Comparison of ENCODE assay signal across 24 cellular contexts in the genomic region with DNA sequence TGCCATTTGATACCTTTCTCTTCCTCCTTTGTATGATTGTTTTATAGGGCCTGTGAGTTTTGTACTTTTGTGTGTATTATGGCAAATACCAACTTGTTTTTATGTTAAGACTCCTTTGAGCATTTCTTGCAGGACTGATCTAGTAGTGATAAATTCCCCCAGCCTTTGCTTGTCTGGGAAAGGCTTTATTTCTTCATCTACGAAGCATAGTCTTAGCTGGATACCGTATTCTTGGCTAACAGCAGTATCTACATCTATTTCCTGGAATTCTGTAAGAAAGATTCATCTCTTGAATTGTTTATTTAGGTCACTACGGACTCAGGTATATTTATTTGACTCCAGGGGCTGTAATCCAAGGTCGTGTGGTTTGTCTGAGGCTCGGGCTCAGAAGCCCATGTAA. TPM values are rescaled to one million over a fixed set of nuclear protein-coding genes. Genes with fewer than 3 reads are reported as not detected.
DNase-seq lines count a peak whose midpoint lies in the region; ATAC-seq and TF ChIP-seq lines count a peak whose summit lies in the region.
"Had no signal": no experiment of that assay in that cellular context is flagged by ENCODE, and none has a peak within 500 bp of the region (broad histone marks: within the 10 kb centered on the region; RNA-seq: fewer than 3 reads in every experiment).

No MANE protein-coding gene starts in this region.

- peak overlapping the region; percentile 1 for H3K27ac Mint-ChIP-seq in activated T-cell treated with anti-CD3 and anti-CD28 coated beads, Interleukin-2, amount 50 U/mL, for 72 hours
- H3K27ac Mint-ChIP-seq in endothelial cell (ENCODE audit: unreplicated experiment) (no peak overlapping the region), mesothelial cell of epicardium (no peak overlapping the region)
- H3K27ac Mint-ChIP-seq in activated CD4-positive, alpha-beta memory T cell treated with anti-CD3 and anti-CD28 coated beads, Interleukin-2, amount 10 ng/mL, durations not matched to agents 7 days and 5 days: no peak overlapping the region
- H3K27ac Mint-ChIP-seq: B cell; CD4-positive, CD25-positive, alpha-beta regulatory T cell had no signal

- no peaks in the 10 kb centered on the region for H3K9me3 ChIP-seq in PC-9 (ENCODE audit: insufficient read depth, low read depth)
- H3K9me3 ChIP-seq: A549 had no signal

- H3K36me3 Mint-ChIP-seq in activated T-cell treated with anti-CD3 and anti-CD28 coated beads, Interleukin-2, amount 50 U/mL, for 72 hours (ENCODE audit: insufficient read depth in 2 of 2): peaks cover 0 to 2% of the 10 kb centered on the region in 2 donors
- H3K36me3 Mint-ChIP-seq in activated T-cell treated with anti-CD3 and anti-CD28 coated beads, Interleukin-2, amount 50 U/mL, for 4 hours (ENCODE audit: insufficient read depth): peaks cover 5% of the 10 kb centered on the region
- peaks cover 4% of the 10 kb centered on the region for H3K36me3 Mint-ChIP-seq in endothelial cell (ENCODE audit: low read depth, unreplicated experiment)
- H3K36me3 Mint-ChIP-seq in mesothelial cell of epicardium: peaks cover 25% of the 10 kb centered on the region
- H3K36me3 Mint-ChIP-seq in activated CD4-positive, alpha-beta memory T cell treated with anti-CD3 and anti-CD28 coated beads, Interleukin-2, amount 10 ng/mL, durations not matched to agents 7 days and 5 days (ENCODE audit: low read depth): no peaks in the 10 kb centered on the region
- H3K36me3 Mint-ChIP-seq: CD8-positive, alpha-beta memory T cell had no signal

- no peak for ATAC-seq in activated T-cell treated with anti-CD3 and anti-CD28 coated beads, Interleukin-2, amount 50 U/mL, for 72 hours (replicated peaks in 1 of 2)
- ATAC-seq in activated T-cell treated with anti-CD3 and anti-CD28 coated beads, Interleukin-2, amount 50 U/mL, for 4 hours: no peak
- ATAC-seq: A549 had no signal

- peaks cover 46% of the 10 kb centered on the region for H3F3A ChIP-seq in PC-9 (ENCODE audit: insufficient read depth, low read depth)

- intact Hi-C loops in PC-9 (cut with micrococcal nuclease; ENCODE audit: unreplicated experiment): no loop called here

- POLR2A ChIA-PET in PC-9 (lab: Charles Lee; ENCODE audit: unreplicated experiment): no interaction called here
- POLR2A ChIA-PET in activated CD4-positive, alpha-beta memory T cell treated with anti-CD3 and anti-CD28 coated beads, Interleukin-2, amount 10 ng/mL, durations not matched to agents 7 days and 5 days (lab: Charles Lee): no interaction called here

- no peak overlapping the region for H3K4me2 ChIP-seq in PC-9
- H3K4me2 ChIP-seq: A549 had no signal

- peak overlapping the region; percentile 20; the same call in 1 of the 2 replicates for H3K27ac ChIP-seq in PC-9
- H3K27ac ChIP-seq: 22Rv1 had no signal

- TF ChIP-seq CTCF in PC-9 (conservative IDR thresholded peaks at IDR 0.05) (no peak), endothelial cell (IDR thresholded peaks at IDR 0.05; ENCODE audit: unreplicated experiment) (peak; percentile 10), mesothelial cell of epicardium (IDR thresholded peaks at IDR 0.05; ENCODE audit: unreplicated experiment) (no peak)

- H3K4me1 Mint-ChIP-seq in activated T-cell treated with anti-CD3 and anti-CD28 coated beads, Interleukin-2, amount 50 U/mL, for 72 hours (ENCODE audit: low read depth): peaks cover 10% of the 10 kb centered on the region
- H3K4me1 Mint-ChIP-seq in activated T-cell treated with anti-CD3 and anti-CD28 coated beads, Interleukin-2, amount 50 U/mL, for 4 hours (ENCODE audit: low read depth): peaks cover 3% of the 10 kb centered on the region
- H3K4me1 Mint-ChIP-seq in endothelial cell (ENCODE audit: unreplicated experiment): peaks cover 9% of the 10 kb centered on the region
- peaks cover 20% of the 10 kb centered on the region for H3K4me1 Mint-ChIP-seq in mesothelial cell of epicardium
- H3K4me1 Mint-ChIP-seq in activated CD4-positive, alpha-beta memory T cell treated with anti-CD3 and anti-CD28 coated beads, Interleukin-2, amount 10 ng/mL, durations not matched to agents 7 days and 5 days: peaks cover 9% of the 10 kb centered on the region

- no peaks in the 10 kb centered on the region for H4K20me1 ChIP-seq in PC-9 (ENCODE audit: insufficient read depth)

- no peak overlapping the region for H2AFZ ChIP-seq in PC-9

- no peaks in the 10 kb centered on the region for H3K36me3 ChIP-seq in PC-9 (ENCODE audit: low read depth)

- no TSS peak for BruUV-seq in PC-9 (replicated peaks; lab: Mats Ljungman, UMichigan)

- H3K9me2 ChIP-seq in PC-9 (ENCODE audit: insufficient read depth): no peaks in the 10 kb centered on the region

- H3K79me2 ChIP-seq in PC-9 (ENCODE audit: low read depth): peaks cover 20% of the 10 kb centered on the region

- CTCF ChIA-PET in PC-9 (lab: Charles Lee): no interaction called here
- CTCF ChIA-PET in activated CD4-positive, alpha-beta memory T cell treated with anti-CD3 and anti-CD28 coated beads, Interleukin-2, amount 10 ng/mL, durations not matched to agents 7 days and 5 days (lab: Charles Lee): no interaction called here

- H3K27me3 ChIP-seq in PC-9 (ENCODE audit: insufficient read depth, low read depth): no peaks in the 10 kb centered on the region

- H3K27me3 Mint-ChIP-seq in activated T-cell treated with anti-CD3 and anti-CD28 coated beads, Interleukin-2, amount 50 U/mL, for 72 hours (ENCODE audit: low read depth): no peaks in the 10 kb centered on the region
- H3K27me3 Mint-ChIP-seq in activated T-cell treated with anti-CD3 and anti-CD28 coated beads, Interleukin-2, amount 50 U/mL, for 4 hours (ENCODE audit: low read depth): no peaks in the 10 kb centered on the region
- H3K27me3 Mint-ChIP-seq in endothelial cell (ENCODE audit: unreplicated experiment) (peaks cover 12% of the 10 kb centered on the region), mesothelial cell of epicardium (ENCODE audit: low read depth) (no peaks in the 10 kb centered on the region)
- peaks cover 2% of the 10 kb centered on the region for H3K27me3 Mint-ChIP-seq in activated CD4-positive, alpha-beta memory T cell treated with anti-CD3 and anti-CD28 coated beads, Interleukin-2, amount 10 ng/mL, durations not matched to agents 7 days and 5 days
- H3K27me3 Mint-ChIP-seq: CD4-positive, CD25-positive, alpha-beta regulatory T cell; CD8-positive, alpha-beta memory T cell had no signal

- H3K4me3 Mint-ChIP-seq in activated T-cell treated with anti-CD3 and anti-CD28 coated beads, Interleukin-2, amount 50 U/mL, for 72 hours: no peak overlapping the region
- no peak overlapping the region for H3K4me3 Mint-ChIP-seq in activated T-cell treated with anti-CD3 and anti-CD28 coated beads, Interleukin-2, amount 50 U/mL, for 4 hours
- H3K4me3 Mint-ChIP-seq in endothelial cell (ENCODE audit: unreplicated experiment): no peak overlapping the region
- H3K4me3 Mint-ChIP-seq in mesothelial cell of epicardium: no peak overlapping the region
- no peak overlapping the region for H3K4me3 Mint-ChIP-seq in activated CD4-positive, alpha-beta memory T cell treated with anti-CD3 and anti-CD28 coated beads, Interleukin-2, amount 10 ng/mL, durations not matched to agents 7 days and 5 days
- H3K4me3 Mint-ChIP-seq: B cell; CD14-positive monocyte; CD4-positive, alpha-beta memory T cell; CD4-positive, CD25-positive, alpha-beta regulatory T cell had no signal

- DNase-seq in activated T-cell treated with anti-CD3 and anti-CD28 coated beads, Interleukin-2, amount 50 U/mL, for 72 hours: no peak
- no peak for DNase-seq in activated T-cell treated with anti-CD3 and anti-CD28 coated beads, Interleukin-2, amount 50 U/mL, for 4 hours
- DNase-seq in PC-9: no peak
- no peak for DNase-seq in endothelial cell (ENCODE audit: low spot score)
- no peak for DNase-seq in mesothelial cell of epicardium (ENCODE audit: low spot score in 2 of 2, unreplicated experiment in 2 of 2)
- no peak for DNase-seq in OCI-M2 (lab: John Stamatoyannopoulos, UW; ENCODE audit: unreplicated experiment)
- no peak for DNase-seq in activated CD4-positive, alpha-beta memory T cell treated with anti-CD3 and anti-CD28 coated beads, Interleukin-2, amount 10 ng/mL, durations not matched to agents 7 days and 5 days
- DNase-seq: AML-193, C1 segment of cervical spinal cord, COR-L47, DMS 273 treated with DMSO at 0.1 percent for 48 hours, DMS153, DMS79, DND-41, EL, GDM1 had no signal

- H3K9me3 Mint-ChIP-seq in activated T-cell treated with anti-CD3 and anti-CD28 coated beads, Interleukin-2, amount 50 U/mL, for 72 hours: no peaks in the 10 kb centered on the region
- peaks cover 14% of the 10 kb centered on the region for H3K9me3 Mint-ChIP-seq in activated T-cell treated with anti-CD3 and anti-CD28 coated beads, Interleukin-2, amount 50 U/mL, for 4 hours
- H3K9me3 Mint-ChIP-seq in endothelial cell (ENCODE audit: unreplicated experiment) (no peaks in the 10 kb centered on the region), mesothelial cell of epicardium (peaks cover 18% of the 10 kb centered on the region)
- no peaks in the 10 kb centered on the region for H3K9me3 Mint-ChIP-seq in activated CD4-positive, alpha-beta memory T cell treated with anti-CD3 and anti-CD28 coated beads, Interleukin-2, amount 10 ng/mL, durations not matched to agents 7 days and 5 days
- H3K9me3 Mint-ChIP-seq: CD14-positive monocyte had no signal

- peaks cover 40% of the 10 kb centered on the region for H3K4me1 ChIP-seq in PC-9 (replicated peaks; ENCODE audit: insufficient read depth)

- no peak overlapping the region for H3K4me3 ChIP-seq in PC-9
- H3K4me3 ChIP-seq: A549, GM12878 had no signal

RNA-seq across cellular contexts. Expression of a gene that starts 6.0 kb away (rescaled TPM):
- total RNA-seq in activated T-cell treated with anti-CD3 and anti-CD28 coated beads, Interleukin-2, amount 50 U/mL, for 72 hours: 100 to 1,000 TPM; 128 to 129 TPM
- total RNA-seq in activated T-cell treated with anti-CD3 and anti-CD28 coated beads, Interleukin-2, amount 50 U/mL, for 4 hours: 100 to 1,000 TPM; 157 to 173 (median 159) TPM
- 270 and 275 TPM in 2 replicates for total RNA-seq in PC-9 (2021)
- 144 TPM for total RNA-seq in endothelial cell (ENCODE audit: unreplicated experiment)
- 125 to 140 TPM (median 132 TPM) in 3 replicates for total RNA-seq in mesothelial cell of epicardium
- 100 to 1,000 TPM; 112 to 128 TPM for total RNA-seq in activated CD4-positive, alpha-beta memory T cell treated with anti-CD3 and anti-CD28 coated beads, Interleukin-2, amount 10 ng/mL, durations not matched to agents 7 days and 5 days

RNA-seq across cellular contexts. Expression of a gene that starts 14.3 kb away (rescaled TPM):
- 100 to 1,000 TPM; 141 to 146 TPM for total RNA-seq in activated T-cell treated with anti-CD3 and anti-CD28 coated beads, Interleukin-2, amount 50 U/mL, for 72 hours
- total RNA-seq in activated T-cell treated with anti-CD3 and anti-CD28 coated beads, Interleukin-2, amount 50 U/mL, for 4 hours: 100 to 1,000 TPM in 2 of 3 donors, 10 to 100 TPM in 1; 87.0 to 109 (median 101) TPM
- total RNA-seq in PC-9 (2021) (125 and 175 TPM in 2 replicates), endothelial cell (ENCODE audit: unreplicated experiment) (294 TPM), mesothelial cell of epicardium (60.0 to 63.4 TPM (median 60.5 TPM) in 3 replicates)
- total RNA-seq in activated CD4-positive, alpha-beta memory T cell treated with anti-CD3 and anti-CD28 coated beads, Interleukin-2, amount 10 ng/mL, durations not matched to agents 7 days and 5 days: 100 to 1,000 TPM; 295 TPM

RNA-seq across cellular contexts. Expression of a gene that starts 14.4 kb away (rescaled TPM):
- under 1 TPM; 0.10 to 0.16 TPM for total RNA-seq in activated T-cell treated with anti-CD3 and anti-CD28 coated beads, Interleukin-2, amount 50 U/mL, for 72 hours
- under 1 TPM in 2 of 3 donors, not detected in 1; 0.08 to 0.15 TPM for total RNA-seq in activated T-cell treated with anti-CD3 and anti-CD28 coated beads, Interleukin-2, amount 50 U/mL, for 4 hours
- total RNA-seq in PC-9 (2021): 98.1 and 104 TPM in 2 replicates
- total RNA-seq in endothelial cell (ENCODE audit: unreplicated experiment): not detected
- 1.4 to 1.8 TPM (median 1.7 TPM) in 3 replicates for total RNA-seq in mesothelial cell of epicardium
- total RNA-seq in activated CD4-positive, alpha-beta memory T cell treated with anti-CD3 and anti-CD28 coated beads, Interleukin-2, amount 10 ng/mL, durations not matched to agents 7 days and 5 days: not detected
- total RNA-seq: CD4-positive, CD25-positive, alpha-beta regulatory T cell had no signal

RNA-seq across cellular contexts. Expression of a gene that starts 20.6 kb away (rescaled TPM):
- total RNA-seq in activated T-cell treated with anti-CD3 and anti-CD28 coated beads, Interleukin-2, amount 50 U/mL, for 72 hours: 10 to 100 TPM in 1 of 2 donors, 1 to 10 TPM in 1; 8.0 to 16.7 TPM
- total RNA-seq in activated T-cell treated with anti-CD3 and anti-CD28 coated beads, Interleukin-2, amount 50 U/mL, for 4 hours: 10 to 100 TPM; 12.8 to 15.6 (median 14.1) TPM
- total RNA-seq in PC-9 (2021) (75.5 and 94.4 TPM in 2 replicates), endothelial cell (ENCODE audit: unreplicated experiment) (13.1 TPM), mesothelial cell of epicardium (19.0 to 23.7 TPM (median 20.4 TPM) in 3 replicates)
- 10 to 100 TPM; 41.7 to 42.0 TPM for total RNA-seq in activated CD4-positive, alpha-beta memory T cell treated with anti-CD3 and anti-CD28 coated beads, Interleukin-2, amount 10 ng/mL, durations not matched to agents 7 days and 5 days

Comparison
In these comparisons a context has a peak if more than half of its experiments do, and no peak if none do; other contexts are left out.
1. RNA of a gene that starts 14.4 kb away (total RNA-seq): 98.1 to 104 TPM in PC-9; 1.4 to 1.8 TPM in mesothelial cell of epicardium, 0.10 to 0.16 TPM in activated T-cell treated with anti-CD3 and anti-CD28 coated beads, Interleukin-2, amount 50 U/mL, for 72 hours, 0.08 to 0.15 TPM in activated T-cell treated with anti-CD3 and anti-CD28 coated beads, Interleukin-2, amount 50 U/mL, for 4 hours, not detected in endothelial cell (single experiment) and not detected in activated CD4-positive, alpha-beta memory T cell treated with anti-CD3 and anti-CD28 coated beads, Interleukin-2, amount 10 ng/mL, durations not matched to agents 7 days and 5 days; every median in the first group is over 10 times any median in the second.